In the genomic region with DNA sequence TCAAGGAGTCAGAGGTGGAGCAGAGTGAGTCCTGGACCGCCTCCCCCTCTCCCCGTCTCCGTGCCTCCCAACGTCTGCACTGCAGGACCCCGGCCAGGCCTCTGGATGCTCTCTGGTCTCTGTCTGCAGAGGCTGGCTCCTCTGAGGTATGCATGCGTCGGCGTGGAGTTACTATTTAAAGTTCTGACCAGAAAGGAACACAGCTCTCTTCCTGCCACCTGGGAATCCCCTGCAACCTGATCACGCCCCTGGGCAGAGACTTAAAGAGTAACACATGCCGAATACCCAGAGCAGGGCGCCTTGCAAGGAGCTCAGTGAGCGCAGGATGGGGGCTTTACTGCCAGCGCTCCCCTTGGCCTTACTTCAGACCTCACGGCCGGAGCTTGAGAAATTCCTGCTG, we compare ENCODE assay signal across 8 cellular contexts. TPM values are rescaled to one million over a fixed set of nuclear protein-coding genes. Genes with fewer than 3 reads are reported as not detected.
DNase-seq lines count a peak whose midpoint lies in the region; ATAC-seq lines count a peak whose summit lies in the region.

No MANE protein-coding gene starts in this region.

- peak; percentile 87 for ATAC-seq in GM18517 (IDR thresholded peaks at IDR 0.05; ENCODE audit: unreplicated experiment)
- ATAC-seq in HG02852 (IDR thresholded peaks at IDR 0.05; ENCODE audit: unreplicated experiment), result peak; percentile 88

- peak overlapping the region; percentile 71 for H3K27ac ChIP-seq in effector memory CD4-positive, alpha-beta T cell (ENCODE audit: insufficient read depth, low read length, poor library complexity, severe bottlenecking)
- H3K27ac ChIP-seq in skin epidermis, result peak overlapping the region in 11 of 21 experiments; percentile 14 to 79 (median 46)

- peaks cover 87% of the 10 kb centered on the region for H3K4me1 ChIP-seq in effector memory CD4-positive, alpha-beta T cell (ENCODE audit: control insufficient read depth, insufficient read depth, low read length, poor library complexity, severe bottlenecking)

- DNase-seq in T-helper 22 cell (ENCODE audit: low read depth), result peak; percentile 56
- peak in 2 of 3 donors; percentile 36 to 52 for DNase-seq in effector memory CD4-positive, alpha-beta T cell
- DNase-seq in NCI-H187 (lab: John Stamatoyannopoulos, UW), result no peak
- DNase-seq in EL, result no peak
- no peak for DNase-seq in mesenteric fat pad (ENCODE audit: low spot score)

- no peaks in the 10 kb centered on the region for H3K9me3 ChIP-seq in effector memory CD4-positive, alpha-beta T cell (ENCODE audit: control insufficient read depth, low read length)

- peaks cover 52% of the 10 kb centered on the region for H3K36me3 ChIP-seq in effector memory CD4-positive, alpha-beta T cell (ENCODE audit: control insufficient read depth, insufficient read depth, low read length)

- no peaks in the 10 kb centered on the region for H3K27me3 ChIP-seq in effector memory CD4-positive, alpha-beta T cell (replicated peaks; ENCODE audit: control insufficient read depth, insufficient read depth, low read length, poor library complexity, severe bottlenecking)

- peak overlapping the region; percentile 22 for H3K4me3 ChIP-seq in effector memory CD4-positive, alpha-beta T cell (ENCODE audit: insufficient read depth, low read depth, low read length, poor library complexity, severe bottlenecking)
- no peak overlapping the region for H3K4me3 ChIP-seq in skin epidermis

RNA-seq across cellular contexts. Expression of a gene that starts 16.0 kb away (rescaled TPM):
- 631 TPM for total RNA-seq in mesenteric fat pad

Comparison
In these comparisons a context has a peak if more than half of its experiments do, and no peak if none do; other contexts are left out.
1. DNase-seq: peak in T-helper 22 cell (single experiment) and effector memory CD4-positive, alpha-beta T cell (2 of 3); none in NCI-H187 (0 of 2), EL (single experiment) and mesenteric fat pad (single experiment).